Comparison of ENCODE assay signal across 23 cellular contexts in the genomic region with DNA sequence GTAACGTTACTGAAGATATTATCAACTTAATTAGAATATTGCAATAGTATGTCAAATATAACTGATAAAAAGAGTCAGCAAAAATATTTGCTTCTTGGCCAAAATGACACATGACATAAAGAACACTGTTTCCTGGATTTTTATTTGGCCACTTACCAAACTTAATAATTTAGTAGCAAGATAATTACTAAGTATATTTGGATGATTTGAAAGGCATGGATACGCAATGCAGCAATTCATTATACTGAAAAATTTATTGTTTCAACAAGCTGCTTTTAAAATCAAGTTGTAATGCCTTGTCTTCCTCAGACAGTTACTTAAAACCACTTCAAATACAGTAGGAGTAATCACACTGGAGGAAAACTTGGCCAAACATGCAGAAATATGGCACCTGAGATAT.
DNase-seq lines count a peak whose midpoint lies in the region; ATAC-seq, FAIRE-seq and TF ChIP-seq lines count a peak whose summit lies in the region.
"Had no signal": no experiment of that assay in that cellular context is flagged by ENCODE, and none has a peak within 500 bp of the region (broad histone marks: within the 10 kb centered on the region; RNA-seq: fewer than 3 reads in every experiment).

No MANE protein-coding gene starts in this region.

- DNase-seq in NCI-H1417 (lab: John Stamatoyannopoulos, UW), result peak in 2 of 3 experiments; percentile 13 to 23
- no peak for DNase-seq in NCI-H1417 treated with DMSO at 0.1 percent for 48 hours (lab: John Stamatoyannopoulos, UW)
- no peak for DNase-seq in GM23338 (ENCODE audit: low spot score)
- no peak for DNase-seq in WTC11 (ENCODE audit: low spot score)
- DNase-seq in GM10266 (ENCODE audit: extremely low spot score), result no peak
- DNase-seq in HepG2 (ENCODE audit: low spot score), result no peak
- no peak for DNase-seq in CD4-positive, alpha-beta memory T cell
- DNase-seq: CD4-positive, CD25-positive, alpha-beta regulatory T cell; CD8-positive, alpha-beta memory T cell; DMS 273 treated with DMSO at 0.1 percent for 48 hours; DMS79; EL; GDM1; HFFc6 had no signal

- H3K36me3 Mint-ChIP-seq in GM23338 (ENCODE audit: low read depth) (no peaks in the 10 kb centered on the region; the same call in 2 of the 3 replicates), WTC11 (peaks cover 4% of the 10 kb centered on the region)
- H3K36me3 Mint-ChIP-seq in CD4-positive, alpha-beta memory T cell, result no peaks in the 10 kb centered on the region
- H3K36me3 Mint-ChIP-seq: CD4-positive, CD25-positive, alpha-beta regulatory T cell; CD8-positive, alpha-beta memory T cell had no signal

- TF ChIP-seq POLR2A in HepG2 (IDR thresholded peaks at IDR 0.05; ENCODE audit: insufficient read depth in 1 of 2, low read depth in 2 of 2, low read length in 2 of 2), result no peak

- intact Hi-C loops in HepG2 (cut with micrococcal nuclease; ENCODE audit: unreplicated experiment), result no loop called here
- intact Hi-C loops in CD4-positive, alpha-beta memory T cell (cut with micrococcal nuclease), result no loop called here

- peaks cover 54% of the 10 kb centered on the region for H3K4me1 ChIP-seq in GM23338 (ENCODE audit: insufficient read depth)
- peaks cover 62% of the 10 kb centered on the region for H3K4me1 ChIP-seq in HUES64 (ENCODE audit: insufficient read depth, low read length)
- no peaks in the 10 kb centered on the region for H3K4me1 ChIP-seq in HepG2 (ENCODE audit: insufficient read depth, low read length)
- H3K4me1 ChIP-seq in CD4-positive, alpha-beta memory T cell (ENCODE audit: insufficient read depth, low read length), result no peaks in the 10 kb centered on the region
- H3K4me1 ChIP-seq: BLaER1 had no signal

- H3K4me1 Mint-ChIP-seq in GM23338 (peaks cover 48% of the 10 kb centered on the region), WTC11 (peaks cover 49% of the 10 kb centered on the region)
- no peaks in the 10 kb centered on the region for H3K4me1 Mint-ChIP-seq in CD4-positive, alpha-beta memory T cell
- H3K4me1 Mint-ChIP-seq: B cell; CD4-positive, CD25-positive, alpha-beta regulatory T cell; CD8-positive, alpha-beta memory T cell had no signal

- H4K20me1 ChIP-seq in GM23338 (replicated peaks; ENCODE audit: insufficient read depth) (no peaks in the 10 kb centered on the region), HepG2 (ENCODE audit: insufficient read depth, low read length) (no peaks in the 10 kb centered on the region)
- H4K20me1 ChIP-seq: BLaER1 had no signal

- no peaks in the 10 kb centered on the region for H3K9me2 ChIP-seq in GM23338 (ENCODE audit: insufficient read depth)

- H3K4me2 ChIP-seq in GM23338 (peak overlapping the region; percentile 49), HepG2 (ENCODE audit: low read depth, low read length) (no peak overlapping the region)
- H3K4me2 ChIP-seq: BLaER1 had no signal

- H3K79me2 ChIP-seq in GM23338 (replicated peaks; ENCODE audit: insufficient read depth) (no peaks in the 10 kb centered on the region), HepG2 (ENCODE audit: insufficient read depth, low read length) (no peaks in the 10 kb centered on the region)

- BruUV-seq in HepG2 (replicated peaks; lab: Mats Ljungman, UMichigan), result no TSS peak

- H3K9me3 Mint-ChIP-seq in GM23338 (no peaks in the 10 kb centered on the region), WTC11 (peaks cover 9% of the 10 kb centered on the region)
- peaks cover 0 to 13% (median 2%) of the 10 kb centered on the region in 8 donors for H3K9me3 Mint-ChIP-seq in CD4-positive, alpha-beta memory T cell
- H3K9me3 Mint-ChIP-seq: HFFc6 had no signal

- no peak overlapping the region for H2AFZ ChIP-seq in GM23338
- H2AFZ ChIP-seq in HepG2 (ENCODE audit: low read length), result no peak overlapping the region

- in situ Hi-C loops in HepG2 (cut with HindIII; ENCODE audit: extremely low pct_ligation_motif_present, low pct_unique_long_range_greater_than_20kb), result no loop called here

- FAIRE-seq in HepG2 (lab: Jason Lieb, UNC), result no peak
- FAIRE-seq: D721Med, GM12891, GM18507 had no signal

- H3K27ac ChIP-seq in GM23338 (ENCODE audit: low read depth), result peak overlapping the region; percentile 71; the same call in 1 of the 2 replicates
- H3K27ac ChIP-seq in HUES64 (ENCODE audit: low read depth, low read length), result peak overlapping the region; percentile 42; the same call in 1 of the 2 replicates
- no peak overlapping the region for H3K27ac ChIP-seq in HepG2 (ENCODE audit: extremely low read length, insufficient read depth, low read length)
- no peak overlapping the region for H3K27ac ChIP-seq in CD4-positive, alpha-beta memory T cell (ENCODE audit: low read depth, low read length)
- H3K27ac ChIP-seq: 22Rv1, BLaER1, C4-2B had no signal

- no peaks in the 10 kb centered on the region for H3K27me3 ChIP-seq in GM23338 (ENCODE audit: insufficient read depth)
- no peaks in the 10 kb centered on the region for H3K27me3 ChIP-seq in HUES64 (ENCODE audit: insufficient read depth, low read length)
- H3K27me3 ChIP-seq in HepG2 (ENCODE audit: control insufficient read depth in 1 of 2, insufficient read depth in 2 of 2, low read length in 2 of 2), result no peaks in the 10 kb centered on the region
- H3K27me3 ChIP-seq in CD4-positive, alpha-beta memory T cell (ENCODE audit: insufficient read depth, low read length), result no peaks in the 10 kb centered on the region
- H3K27me3 ChIP-seq: BLaER1 had no signal

- H3K36me3 ChIP-seq in GM23338 (ENCODE audit: insufficient read depth), result no peaks in the 10 kb centered on the region
- H3K36me3 ChIP-seq in HUES64 (ENCODE audit: insufficient read depth, low read length), result no peaks in the 10 kb centered on the region
- no peaks in the 10 kb centered on the region for H3K36me3 ChIP-seq in HepG2 (replicated peaks in 1 of 2; ENCODE audit: control insufficient read depth in 1 of 2, insufficient read depth in 2 of 2, low read length in 2 of 2)
- H3K36me3 ChIP-seq in CD4-positive, alpha-beta memory T cell (ENCODE audit: insufficient read depth, low read length), result no peaks in the 10 kb centered on the region
- H3K36me3 ChIP-seq: BLaER1, HAP-1 had no signal

- CTCF ChIA-PET in WTC11 (lab: Charles Lee) (interaction anchor here (0.8 to 5.0 kb wide), 5 partner anchors 38 to 439 kb away, joined by 3 to 45 read pairs (median 3); no protein-coding TSS in a partner anchor), HepG2 (lab: Yijun Ruan, JAX; ENCODE audit: low intra/inter-chr PET ratio, low total read pairs) (no interaction called here)
- CTCF ChIA-PET in CD4-positive, alpha-beta memory T cell (lab: Charles Lee; ENCODE audit: partially characterized antibody), result no interaction called here

- no peak overlapping the region for H3K9ac ChIP-seq in HUES64 (ENCODE audit: low read depth, low read length)
- H3K9ac ChIP-seq in HepG2 (ENCODE audit: insufficient read depth, low read depth, low read length), result no peak overlapping the region
- H3K9ac ChIP-seq: BLaER1 had no signal

- POLR2A ChIA-PET in WTC11 (lab: Charles Lee), result no interaction called here
- POLR2A ChIA-PET in HepG2 (lab: Yijun Ruan, JAX), result no interaction called here
- POLR2A ChIA-PET in CD4-positive, alpha-beta memory T cell (lab: Charles Lee; ENCODE audit: partially characterized antibody), result no interaction called here

- TF ChIP-seq EP300 in HepG2 (IDR thresholded peaks at IDR 0.05; ENCODE audit: low read depth in 2 of 2, low read length in 2 of 2) (no peak), HepG2 (CRISPR knock-in tag; IDR thresholded peaks at IDR 0.05; ENCODE audit: borderline replicate concordance) (no peak)

- H3K27me3 Mint-ChIP-seq in GM23338 (ENCODE audit: insufficient read depth, low read depth, poor library complexity) (peaks cover 2% of the 10 kb centered on the region), WTC11 (ENCODE audit: low read depth) (no peaks in the 10 kb centered on the region)
- H3K27me3 Mint-ChIP-seq in CD4-positive, alpha-beta memory T cell, result no peaks in the 10 kb centered on the region
- H3K27me3 Mint-ChIP-seq: B cell; CD4-positive, CD25-positive, alpha-beta regulatory T cell; CD8-positive, alpha-beta memory T cell had no signal

- H3K4me3 Mint-ChIP-seq in GM23338 (0 out of 3 replicates have a peak overlapping the region, but pooled peaks have one; percentile 25), WTC11 (0 out of 2 replicates have a peak overlapping the region, but pooled peaks have one; percentile 1)
- H3K4me3 Mint-ChIP-seq in CD4-positive, alpha-beta memory T cell, result no peak overlapping the region
- H3K4me3 Mint-ChIP-seq: B cell; CD4-positive, CD25-positive, alpha-beta regulatory T cell; CD8-positive, alpha-beta memory T cell; HFFc6 had no signal

- TF ChIP-seq CTCF in GM23338 (conservative IDR thresholded peaks at IDR 0.05; ENCODE audit: low read depth in 2 of 2), result no peak
- TF ChIP-seq CTCF in WTC11 (IDR thresholded peaks at IDR 0.05), result no peak
- TF ChIP-seq CTCF in GM10266 (IDR thresholded peaks at IDR 0.05; ENCODE audit: control insufficient read depth, insufficient read depth, low read depth, missing control alignments), result no peak
- no peak for TF ChIP-seq CTCF in HepG2 (CRISPR knock-in tag; IDR thresholded peaks at IDR 0.05)

- H3F3A ChIP-seq in GM23338 (replicated peaks; ENCODE audit: low read depth), result no peaks in the 10 kb centered on the region

- H3K4me3 ChIP-seq in GM23338, result no peak overlapping the region
- no peak overlapping the region for H3K4me3 ChIP-seq in HUES64 (ENCODE audit: low read length)
- H3K4me3 ChIP-seq in HepG2 (replicated peaks in 1 of 3; ENCODE audit: insufficient read depth in 1 of 3, low read depth in 2 of 3, low read length in 3 of 3), result no peak overlapping the region
- H3K4me3 ChIP-seq in CD4-positive, alpha-beta memory T cell (ENCODE audit: low read length in 2 of 2), result no peak overlapping the region
- H3K4me3 ChIP-seq: BLaER1, HAP-1 had no signal

- H3K27ac Mint-ChIP-seq in GM23338 (peak overlapping the region; percentile 83; the same call in 1 of the 2 replicates), WTC11 (peak overlapping the region; percentile 90)
- H3K27ac Mint-ChIP-seq in CD4-positive, alpha-beta memory T cell, result no peak overlapping the region
- H3K27ac Mint-ChIP-seq: B cell; CD4-positive, CD25-positive, alpha-beta regulatory T cell; CD8-positive, alpha-beta memory T cell; HFFc6 had no signal

- H3K9me3 ChIP-seq in HUES64 (ENCODE audit: insufficient read depth, low read depth, low read length) (no peaks in the 10 kb centered on the region), HepG2 (ENCODE audit: low read length) (no peaks in the 10 kb centered on the region)
- no peaks in the 10 kb centered on the region for H3K9me3 ChIP-seq in CD4-positive, alpha-beta memory T cell (ENCODE audit: control insufficient read depth in 1 of 2, low read length in 2 of 2)
- H3K9me3 ChIP-seq: BLaER1, HAP-1 had no signal

- WGBS in HUES64, result 20% methylated on average over 1 of the region's 2 CpGs
- WGBS in HepG2 (ENCODE audit: low lambda C conversion rate), result 21% methylated on average over 2 of the region's 2 CpGs

- ATAC-seq in GM23338, result no peak
- no peak for ATAC-seq in WTC11
- ATAC-seq in HepG2, result no peak

- TF ChIP-seq RAD21 in HepG2 (CRISPR knock-in tag; IDR thresholded peaks at IDR 0.05), result no peak

TF ChIP-seq in GM23338, 12 proteins besides CTCF, POLR2A, EP300 and RAD21 (continues in another document):
- no peak for TF ChIP-seq EZH2phosphoT487 (IDR thresholded peaks at IDR 0.05; ENCODE audit: unreplicated experiment)

TF ChIP-seq in WTC11, 78 proteins besides CTCF, POLR2A, EP300 and RAD21 (continues in another document):
- TF ChIP-seq ZNF263 (CRISPR knock-in tag; IDR thresholded peaks at IDR 0.05; ENCODE audit: low read depth) (no peak), NR1H2 (CRISPR knock-in tag; IDR thresholded peaks at IDR 0.05) (no peak)

TF ChIP-seq in HepG2, 621 proteins besides CTCF, POLR2A, EP300 and RAD21 (continues in another document):
- TF ChIP-seq ZNF788 (CRISPR knock-in tag; IDR thresholded peaks at IDR 0.05; ENCODE audit: borderline replicate concordance), result no peak

Comparison
In these comparisons a context has a peak if more than half of its experiments do, and no peak if none do; other contexts are left out.
1. DNase-seq: peak in NCI-H1417 (2 of 3); none in NCI-H1417 treated with DMSO at 0.1 percent for 48 hours (single experiment), GM23338 (single experiment), WTC11 (single experiment), GM10266 (single experiment), HepG2 (single experiment) and CD4-positive, alpha-beta memory T cell (0 of 5).
2. H3K27ac ChIP-seq: peak in GM23338 (single experiment) and HUES64 (single experiment); none in HepG2 (single experiment) and CD4-positive, alpha-beta memory T cell (single experiment).
3. H3K27ac Mint-ChIP-seq: peak in GM23338 (single experiment) and WTC11 (single experiment); none in CD4-positive, alpha-beta memory T cell (0 of 7).
4. H3K4me3 Mint-ChIP-seq: peak in GM23338 (single experiment) and WTC11 (single experiment); none in CD4-positive, alpha-beta memory T cell (0 of 8).